28 cellular contexts compared by ENCODE assay signal in the genomic region with DNA sequence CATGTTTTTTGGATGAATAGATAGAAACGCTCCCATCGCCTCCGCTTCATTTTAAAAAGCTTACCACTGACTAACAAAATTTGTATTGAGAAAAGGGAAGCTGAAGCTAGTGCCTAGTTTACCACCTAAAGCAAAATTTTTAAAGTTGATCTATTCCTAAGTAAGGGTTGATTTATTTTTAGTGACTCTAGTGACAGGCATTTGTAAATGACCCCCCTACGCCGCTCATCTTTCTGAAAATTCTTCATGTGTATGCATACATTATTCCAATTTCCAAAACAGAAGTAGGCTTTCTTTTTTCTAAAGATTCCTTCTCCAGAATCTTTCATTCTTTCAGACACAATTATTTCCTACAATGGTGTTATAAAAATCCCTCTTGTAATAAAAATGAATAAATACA. TPM values are rescaled to one million over a fixed set of nuclear protein-coding genes. Genes with fewer than 3 reads are reported as not detected.
A peak's percentile ranks its signal among the peaks of the same experiment; 100 is the strongest.
DNase-seq lines count a peak whose midpoint lies in the region; ATAC-seq and TF ChIP-seq lines count a peak whose summit lies in the region.
"Had no signal": no experiment of that assay in that cellular context is flagged by ENCODE, and none has a peak within 500 bp of the region (broad histone marks: within the 10 kb centered on the region; RNA-seq: fewer than 3 reads in every experiment).

No MANE protein-coding gene starts in this region.

- H3K27me3 Mint-ChIP-seq in endodermal cell (ENCODE audit: insufficient read depth), result no peaks in the 10 kb centered on the region
- H3K27me3 Mint-ChIP-seq in mesothelial cell of epicardium (ENCODE audit: low read depth), result no peaks in the 10 kb centered on the region

- H3K4me1 Mint-ChIP-seq in endodermal cell (peaks cover 32% of the 10 kb centered on the region), mesothelial cell of epicardium (peaks cover 40% of the 10 kb centered on the region)

- H3K27ac ChIP-seq in ACC112 (ENCODE audit: low read depth, low read length) (peak overlapping the region; percentile 89), Panc1 (ENCODE audit: low read length) (peak overlapping the region; percentile 91; the same call in 1 of the 2 replicates), endodermal cell (ENCODE audit: low read depth, low read length) (no peak overlapping the region)
- H3K27ac ChIP-seq: C4-2B, dorsolateral prefrontal cortex, ovary, RWPE1, upper lobe of left lung had no signal

- H3K9ac ChIP-seq in endodermal cell (ENCODE audit: extremely low read depth, low read length, poor library complexity, severe bottlenecking), result no peak overlapping the region

- WGBS in endodermal cell (ENCODE audit: insufficient coverage in 1 of 2, insufficient read length in 1 of 2), 2 experiments, result 88 to 97% methylated on average over 2 of the region's 5 CpGs

- no TSS peak for BruUV-seq in Panc1 (replicated peaks; lab: Mats Ljungman, UMichigan)

- H3K36me3 Mint-ChIP-seq in endodermal cell (ENCODE audit: low read depth), result peaks cover 23% of the 10 kb centered on the region
- peaks cover 21% of the 10 kb centered on the region for H3K36me3 Mint-ChIP-seq in mesothelial cell of epicardium
- H3K36me3 Mint-ChIP-seq: activated CD4-positive, alpha-beta memory T cell treated with anti-CD3 and anti-CD28 coated beads for 36 hours; IgD-negative memory B cell; memory B cell had no signal

- POLR2A ChIA-PET in Panc1 (lab: Charles Lee), result no interaction called here

- H2AFZ ChIP-seq in ACC112 (ENCODE audit: low read length, unreplicated experiment), result no peak overlapping the region

- ATAC-seq in Panc1 (no peak), HG02759 (IDR thresholded peaks at IDR 0.05; ENCODE audit: unreplicated experiment) (no peak)
- ATAC-seq: left cardiac atrium, right cardiac atrium had no signal

- H3K27ac Mint-ChIP-seq in endodermal cell, result no peak overlapping the region
- peak overlapping the region; percentile 34 for H3K27ac Mint-ChIP-seq in mesothelial cell of epicardium
- H3K27ac Mint-ChIP-seq: activated CD4-positive, alpha-beta memory T cell treated with anti-CD3 and anti-CD28 coated beads for 36 hours; IgD-negative memory B cell; memory B cell; naive B cell had no signal

- peaks cover 75% of the 10 kb centered on the region for H3K36me3 ChIP-seq in ACC112 (ENCODE audit: insufficient read depth, low read length)
- H3K36me3 ChIP-seq in Panc1 (ENCODE audit: control insufficient read depth, insufficient read depth, low read length), result peaks cover 32% of the 10 kb centered on the region
- peaks cover 70% of the 10 kb centered on the region for H3K36me3 ChIP-seq in endodermal cell (ENCODE audit: control insufficient read depth, insufficient read depth, low read length)
- H3K36me3 ChIP-seq: MG63, ovary, upper lobe of left lung had no signal

- in situ Hi-C loops in Panc1 (cut with HindIII; ENCODE audit: low pct_unique_long_range_greater_than_20kb, low sequenced_read_pairs), result no loop called here

- DNase-seq in Panc1 (ENCODE audit: low read depth, low spot score) (no peak), endodermal cell (no peak), mesothelial cell of epicardium (ENCODE audit: low spot score in 2 of 2, unreplicated experiment in 2 of 2) (no peak), DMS 273 (lab: John Stamatoyannopoulos, UW; ENCODE audit: unreplicated experiment) (no peak), Kasumi-1 (lab: John Stamatoyannopoulos, UW) (no peak), NCI-H2029 treated with DMSO at 0.1 percent for 48 hours (lab: John Stamatoyannopoulos, UW) (no peak)
- DNase-seq: activated CD4-positive, alpha-beta memory T cell treated with anti-CD3 and anti-CD28 coated beads for 36 hours; activated CD4-positive, CD25-positive, alpha-beta regulatory T cell; activated gamma-delta T cell treated with Interleukin-2 at 50 U/mL for 16 hours; activated T-cell treated with anti-CD3 and anti-CD28 coated beads for 4 hours; amniotic stem cell; caudate nucleus; dorsolateral prefrontal cortex; left cardiac atrium; MG63; naive B cell; NCI-H1417; ovary; right cardiac atrium; T-helper 9 cell; upper lobe of left lung had no signal

- H3K9me3 Mint-ChIP-seq in endodermal cell (no peaks in the 10 kb centered on the region), mesothelial cell of epicardium (no peaks in the 10 kb centered on the region)
- H3K9me3 Mint-ChIP-seq: activated CD4-positive, alpha-beta memory T cell treated with anti-CD3 and anti-CD28 coated beads for 36 hours; memory B cell; naive B cell had no signal

- TF ChIP-seq CTCF in Panc1 (IDR thresholded peaks at IDR 0.05) (no peak), endodermal cell (conservative IDR thresholded peaks at IDR 0.05) (no peak), mesothelial cell of epicardium (IDR thresholded peaks at IDR 0.05; ENCODE audit: unreplicated experiment) (no peak)

- H3K4me3 ChIP-seq in ACC112 (ENCODE audit: low read depth, low read length) (peak overlapping the region; percentile 86), Panc1 (ENCODE audit: low read depth in 2 of 2, low read length in 2 of 2) (peak overlapping the region in 1 of 2 experiments; percentile 79; a peak in 2 of 4 replicates), endodermal cell (ENCODE audit: low read length) (peak overlapping the region; percentile 59)
- H3K4me3 ChIP-seq: dorsolateral prefrontal cortex, MG63, ovary, upper lobe of left lung had no signal

- H3K4me1 ChIP-seq in ACC112 (ENCODE audit: control insufficient read depth, insufficient read depth, low read length, unreplicated experiment) (peaks cover 50% of the 10 kb centered on the region), Panc1 (ENCODE audit: control insufficient read depth, insufficient read depth, low read length) (peaks cover 60% of the 10 kb centered on the region), endodermal cell (ENCODE audit: control insufficient read depth, insufficient read depth, low read length) (peaks cover 3% of the 10 kb centered on the region)

- intact Hi-C loops in Panc1 (cut with micrococcal nuclease; ENCODE audit: unreplicated experiment), result loop anchor here (10.0 kb wide), 1 partner anchor 85 kb away; no protein-coding TSS in a partner anchor

- H3K4me3 Mint-ChIP-seq in endodermal cell (no peak overlapping the region), mesothelial cell of epicardium (no peak overlapping the region)
- H3K4me3 Mint-ChIP-seq: activated CD4-positive, alpha-beta memory T cell treated with anti-CD3 and anti-CD28 coated beads for 36 hours; IgD-negative memory B cell; memory B cell; naive B cell had no signal

- CTCF ChIA-PET in Panc1 (lab: Charles Lee), result no interaction called here

- peaks cover 96% of the 10 kb centered on the region for H3K79me2 ChIP-seq in ACC112 (ENCODE audit: control insufficient read depth, insufficient read depth, low read length, unreplicated experiment)

- no peaks in the 10 kb centered on the region for H3K9me3 ChIP-seq in Panc1 (ENCODE audit: control insufficient read depth, insufficient read depth, low read depth, low read length)
- no peaks in the 10 kb centered on the region for H3K9me3 ChIP-seq in endodermal cell (ENCODE audit: control insufficient read depth, low read length)
- H3K9me3 ChIP-seq: MG63, ovary, upper lobe of left lung had no signal

- no peaks in the 10 kb centered on the region for H3K27me3 ChIP-seq in ACC112 (ENCODE audit: insufficient read depth, low read length)
- no peaks in the 10 kb centered on the region for H3K27me3 ChIP-seq in Panc1 (ENCODE audit: control insufficient read depth, insufficient read depth, low read length)
- H3K27me3 ChIP-seq in endodermal cell (ENCODE audit: control insufficient read depth, insufficient read depth, low read length, poor library complexity, severe bottlenecking), result no peaks in the 10 kb centered on the region
- H3K27me3 ChIP-seq: MG63, ovary had no signal

RNA-seq across cellular contexts. Expression of gene HMGA2, which starts 5.4 kb away (rescaled TPM):
- total RNA-seq in Panc1 (2021; ENCODE audit: unreplicated experiment), result 61.4 TPM
- 66.2 TPM for polyA plus RNA-seq in Panc1 (2012; ENCODE audit: insufficient read length)
- 100 to 1,000 TPM; 101 to 119 TPM for total RNA-seq in endodermal cell
- polyA plus RNA-seq in endodermal cell (2013, experiment 1 of 2), result 267 TPM
- 307 TPM for polyA plus RNA-seq in endodermal cell (2013, experiment 2 of 2)
- total RNA-seq in mesothelial cell of epicardium, result 205 to 231 TPM (median 220 TPM) in 3 replicates
- total RNA-seq: activated CD4-positive, alpha-beta memory T cell treated with anti-CD3 and anti-CD28 coated beads for 36 hours; NCI-H460; right cardiac atrium had no signal
- polyA plus RNA-seq: IgD-negative memory B cell had no signal
